Comparison of ENCODE assay signal across 10 cellular contexts in the genomic region with DNA sequence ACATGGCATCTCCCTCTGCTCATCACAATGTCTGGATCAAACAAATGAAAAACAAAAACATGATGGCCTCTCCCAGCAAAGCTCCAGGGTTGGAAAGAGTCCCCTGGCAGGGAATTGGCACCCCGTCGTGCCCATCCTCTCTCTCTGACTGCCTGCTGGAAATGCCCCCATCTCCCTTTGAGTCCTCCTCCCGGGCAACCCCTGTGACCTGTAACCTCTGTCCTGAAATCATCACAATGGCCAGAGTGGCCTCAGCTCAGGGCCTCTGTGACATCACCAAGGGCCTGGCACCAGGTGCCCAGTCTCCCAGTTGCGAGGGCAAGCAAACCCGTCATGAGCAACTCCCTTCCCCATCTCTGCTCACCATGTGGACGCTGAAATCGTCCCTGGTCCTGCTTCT. TPM values are rescaled to one million over a fixed set of nuclear protein-coding genes. Genes with fewer than 3 reads are reported as not detected.
DNase-seq lines count a peak whose midpoint lies in the region; ATAC-seq, FAIRE-seq and TF ChIP-seq lines count a peak whose summit lies in the region.
"Not testable (repeated sequence)": the region's sequence is repeated elsewhere in the genome, so short reads cannot be mapped to it uniquely, and the experiment has no call there.
"Had no signal": no experiment of that assay in that cellular context is flagged by ENCODE, and none has a peak within 500 bp of the region (broad histone marks: within the 10 kb centered on the region; RNA-seq: fewer than 3 reads in every experiment).

Gene FAM209A (plus strand): TSS at position 301 of the 400 bp plus-strand sequence. CDS start 65 bp downstream, at position 366.

- FAIRE-seq in HepG2 (lab: Jason Lieb, UNC), result not testable (repeated sequence)
- FAIRE-seq in urothelium cell line (lab: Jason Lieb, UNC), result peak; percentile 78

- H3K4me3 ChIP-seq in HepG2 (replicated peaks in 1 of 3; ENCODE audit: insufficient read depth in 1 of 3, low read depth in 2 of 3, low read length in 3 of 3); testis: not testable (repeated sequence)

- TF ChIP-seq EP300 in HepG2 (IDR thresholded peaks at IDR 0.05; ENCODE audit: low read depth in 2 of 2, low read length in 2 of 2); HepG2 (CRISPR knock-in tag; IDR thresholded peaks at IDR 0.05; ENCODE audit: borderline replicate concordance): not testable (repeated sequence)

- WGBS in HepG2 (ENCODE audit: low lambda C conversion rate), result 48% methylated on average over 7 of the region's 7 CpGs
- WGBS in testis, 2 donors, result 84 to 92% methylated on average over 5 to 7 of the region's 7 CpGs

- intact Hi-C loops in HepG2 (cut with micrococcal nuclease; ENCODE audit: unreplicated experiment); posterior vena cava (cut with DNase I); testis (cut with DNase I; ENCODE audit: low total_unique reads): not testable (repeated sequence)

- POLR2A ChIA-PET in activated CD4-positive, alpha-beta memory T cell treated with anti-CD3 and anti-CD28 coated beads, Interleukin-2, amount 10 ng/mL, durations not matched to agents 7 days and 5 days (lab: Charles Lee); activated naive CD8-positive, alpha-beta T cell treated with anti-CD3 and anti-CD28 coated beads, Interleukin-2, amount 10 ng/mL, durations not matched to agents 7 days and 5 days (lab: Charles Lee); HepG2 (lab: Yijun Ruan, JAX): not testable (repeated sequence)

- H3K27me3 ChIP-seq in HepG2 (ENCODE audit: control insufficient read depth in 1 of 2, insufficient read depth in 2 of 2, low read length in 2 of 2); testis: not testable (repeated sequence)

- DNase-seq in activated CD4-positive, alpha-beta memory T cell treated with anti-CD3 and anti-CD28 coated beads, Interleukin-2, amount 10 ng/mL, durations not matched to agents 7 days and 5 days; activated naive CD8-positive, alpha-beta T cell treated with anti-CD3 and anti-CD28 coated beads, Interleukin-2, amount 10 ng/mL, durations not matched to agents 7 days and 5 days; HepG2 (ENCODE audit: low spot score); testis; urothelium cell line (ENCODE audit: low spot score): not testable (repeated sequence)
- peak; percentile 37 for DNase-seq in posterior vena cava (ENCODE audit: low spot score)

- not testable (repeated sequence) for ATAC-seq in activated naive CD8-positive, alpha-beta T cell treated with anti-CD3 and anti-CD28 coated beads, Interleukin-2, amount 10 ng/mL, durations not matched to agents 7 days and 5 days (ENCODE audit: low read depth); HepG2

- H3K4me2 ChIP-seq in HepG2 (ENCODE audit: low read depth, low read length), result not testable (repeated sequence)

- CTCF ChIA-PET in activated CD4-positive, alpha-beta memory T cell treated with anti-CD3 and anti-CD28 coated beads, Interleukin-2, amount 10 ng/mL, durations not matched to agents 7 days and 5 days (lab: Charles Lee); HepG2 (lab: Yijun Ruan, JAX; ENCODE audit: low intra/inter-chr PET ratio, low total read pairs): not testable (repeated sequence)

- peaks cover 15% of the 10 kb centered on the region for H3K9me3 Mint-ChIP-seq in T-helper 1 cell treated with Interleukin-12 subunit alpha and Interleukin-12 subunit beta and Interleukin-4 antibody, amounts not matched to agents 30 μg/mL and 1 μg/mL, for 36 hours
- H3K9me3 Mint-ChIP-seq in activated CD4-positive, alpha-beta memory T cell treated with anti-CD3 and anti-CD28 coated beads, Interleukin-2, amount 10 ng/mL, durations not matched to agents 7 days and 5 days, result peaks cover 10% of the 10 kb centered on the region
- H3K9me3 Mint-ChIP-seq in activated naive CD8-positive, alpha-beta T cell treated with anti-CD3 and anti-CD28 coated beads, Interleukin-2, amount 10 ng/mL, durations not matched to agents 7 days and 5 days, result not testable (repeated sequence)

- TF ChIP-seq CTCF in HepG2 (CRISPR knock-in tag; IDR thresholded peaks at IDR 0.05); testis (IDR thresholded peaks at IDR 0.05): not testable (repeated sequence)

- peaks cover 28% of the 10 kb centered on the region for H3K36me3 Mint-ChIP-seq in T-helper 1 cell treated with Interleukin-12 subunit alpha and Interleukin-12 subunit beta and Interleukin-4 antibody, amounts not matched to agents 30 μg/mL and 1 μg/mL, for 36 hours (ENCODE audit: low read depth)
- H3K36me3 Mint-ChIP-seq in activated CD4-positive, alpha-beta memory T cell treated with anti-CD3 and anti-CD28 coated beads, Interleukin-2, amount 10 ng/mL, durations not matched to agents 7 days and 5 days (ENCODE audit: low read depth), result peaks cover 28% of the 10 kb centered on the region
- peaks cover 24% of the 10 kb centered on the region for H3K36me3 Mint-ChIP-seq in activated naive CD8-positive, alpha-beta T cell treated with anti-CD3 and anti-CD28 coated beads, Interleukin-2, amount 10 ng/mL, durations not matched to agents 7 days and 5 days

- H3K9me3 ChIP-seq in HepG2 (ENCODE audit: low read length), result peaks cover 16% of the 10 kb centered on the region; the same call in 1 of the 2 replicates
- H3K9me3 ChIP-seq in testis, result not testable (repeated sequence)

- H3K79me2 ChIP-seq in HepG2 (ENCODE audit: insufficient read depth, low read length), result not testable (repeated sequence)

- peak within 1 kb of the TSS; percentile 11 for H3K27ac Mint-ChIP-seq in T-helper 1 cell treated with Interleukin-12 subunit alpha and Interleukin-12 subunit beta and Interleukin-4 antibody, amounts not matched to agents 30 μg/mL and 1 μg/mL, for 36 hours
- peak within 1 kb of the TSS; percentile 17 for H3K27ac Mint-ChIP-seq in activated CD4-positive, alpha-beta memory T cell treated with anti-CD3 and anti-CD28 coated beads, Interleukin-2, amount 10 ng/mL, durations not matched to agents 7 days and 5 days
- peak within 1 kb of the TSS; percentile 27 for H3K27ac Mint-ChIP-seq in activated naive CD8-positive, alpha-beta T cell treated with anti-CD3 and anti-CD28 coated beads, Interleukin-2, amount 10 ng/mL, durations not matched to agents 7 days and 5 days

- not testable (repeated sequence) for TF ChIP-seq RAD21 in HepG2 (CRISPR knock-in tag; IDR thresholded peaks at IDR 0.05)

- H3K27me3 Mint-ChIP-seq in T-helper 1 cell treated with Interleukin-12 subunit alpha and Interleukin-12 subunit beta and Interleukin-4 antibody, amounts not matched to agents 30 μg/mL and 1 μg/mL, for 36 hours (ENCODE audit: low read depth); activated CD4-positive, alpha-beta memory T cell treated with anti-CD3 and anti-CD28 coated beads, Interleukin-2, amount 10 ng/mL, durations not matched to agents 7 days and 5 days; activated naive CD8-positive, alpha-beta T cell treated with anti-CD3 and anti-CD28 coated beads, Interleukin-2, amount 10 ng/mL, durations not matched to agents 7 days and 5 days: not testable (repeated sequence)

- H3K4me1 Mint-ChIP-seq in T-helper 1 cell treated with Interleukin-12 subunit alpha and Interleukin-12 subunit beta and Interleukin-4 antibody, amounts not matched to agents 30 μg/mL and 1 μg/mL, for 36 hours (ENCODE audit: low read depth); activated naive CD8-positive, alpha-beta T cell treated with anti-CD3 and anti-CD28 coated beads, Interleukin-2, amount 10 ng/mL, durations not matched to agents 7 days and 5 days: not testable (repeated sequence)
- H3K4me1 Mint-ChIP-seq in activated CD4-positive, alpha-beta memory T cell treated with anti-CD3 and anti-CD28 coated beads, Interleukin-2, amount 10 ng/mL, durations not matched to agents 7 days and 5 days, result peaks cover 14% of the 10 kb centered on the region

- not testable (repeated sequence) for H4K20me1 ChIP-seq in HepG2 (ENCODE audit: insufficient read depth, low read length)

- not testable (repeated sequence) for TF ChIP-seq POLR2A in HepG2 (IDR thresholded peaks at IDR 0.05; ENCODE audit: insufficient read depth in 1 of 2, low read depth in 2 of 2, low read length in 2 of 2); testis (IDR thresholded peaks at IDR 0.05)

- not testable (repeated sequence) for H3K9ac ChIP-seq in HepG2 (ENCODE audit: insufficient read depth, low read depth, low read length)

- in situ Hi-C loops in HepG2 (cut with HindIII; ENCODE audit: extremely low pct_ligation_motif_present, low pct_unique_long_range_greater_than_20kb), result not testable (repeated sequence)

- H3K4me3 Mint-ChIP-seq in T-helper 1 cell treated with Interleukin-12 subunit alpha and Interleukin-12 subunit beta and Interleukin-4 antibody, amounts not matched to agents 30 μg/mL and 1 μg/mL, for 36 hours; activated CD4-positive, alpha-beta memory T cell treated with anti-CD3 and anti-CD28 coated beads, Interleukin-2, amount 10 ng/mL, durations not matched to agents 7 days and 5 days; activated naive CD8-positive, alpha-beta T cell treated with anti-CD3 and anti-CD28 coated beads, Interleukin-2, amount 10 ng/mL, durations not matched to agents 7 days and 5 days: not testable (repeated sequence)

- H3K27ac ChIP-seq in HepG2 (ENCODE audit: extremely low read length, insufficient read depth, low read length); testis: not testable (repeated sequence)

- H3K36me3 ChIP-seq in HepG2 (replicated peaks in 1 of 2; ENCODE audit: control insufficient read depth in 1 of 2, insufficient read depth in 2 of 2, low read length in 2 of 2), result peaks cover 2 to 10% of the 10 kb centered on the region in 2 experiments; a peak in 3 of 5 replicates
- not testable (repeated sequence) for H3K36me3 ChIP-seq in testis (ENCODE audit: low read depth, missing control alignments)

- not testable (repeated sequence) for H2AFZ ChIP-seq in HepG2 (ENCODE audit: low read length)

- not testable (repeated sequence) for H3K4me1 ChIP-seq in HepG2 (ENCODE audit: insufficient read depth, low read length); testis

- not testable (repeated sequence) for BruUV-seq in HepG2 (replicated peaks; lab: Mats Ljungman, UMichigan)

RNA-seq across cellular contexts. Expression of gene FAM209A, which starts in this region (rescaled TPM):
- 1 to 10 TPM; 1.4 to 3.0 TPM for total RNA-seq in activated CD4-positive, alpha-beta memory T cell treated with anti-CD3 and anti-CD28 coated beads, Interleukin-2, amount 10 ng/mL, durations not matched to agents 7 days and 5 days
- total RNA-seq in activated naive CD8-positive, alpha-beta T cell treated with anti-CD3 and anti-CD28 coated beads, Interleukin-2, amount 10 ng/mL, durations not matched to agents 7 days and 5 days, result 1 to 10 TPM; 3.3 to 4.1 TPM
- total RNA-seq in HepG2 (2016; rRNA removed; fragmentation: Illumina TruSeq; extraction: Trizol) (0.15 TPM in 1 of 2 replicates, not detected in the other), posterior vena cava (under 1 TPM in 1 of 2 donors, not detected in 1; 0.43 TPM), testis (10 to 100 TPM; 31.3 to 53.7 TPM)
- not detected in 2 replicates for total RNA-seq in HepG2 (2016; cell fraction: cytosol; rRNA removed; fragmentation: Illumina TruSeq; extraction: Trizol; ENCODE audit: low read depth)
- 0.22 TPM in 1 of 2 replicates, not detected in the other for total RNA-seq in HepG2 (2016; cell fraction: insoluble cytoplasmic fraction; rRNA removed; fragmentation: Illumina TruSeq; extraction: Trizol)
- total RNA-seq in HepG2 (2016; cell fraction: membrane; rRNA removed; fragmentation: Illumina TruSeq; extraction: Trizol), result not detected in 2 replicates
- 0.59 and 1.0 TPM in 2 replicates for total RNA-seq in HepG2 (2016; cell fraction: nucleus; rRNA removed; fragmentation: Illumina TruSeq; extraction: Trizol)
- polyA plus RNA-seq in HepG2 (2011; rRNA removed) (0.36 and 0.51 TPM in 2 replicates), testis (ENCODE audit: insufficient read depth, low read depth, low replicate concordance) (111 TPM)
- 0.12 TPM in 1 of 2 replicates, not detected in the other for polyA plus RNA-seq in HepG2 (2011; cell fraction: cytosol; rRNA removed)
- polyA plus RNA-seq in HepG2 (2011; cell fraction: nucleus; rRNA removed), result 1.5 and 2.4 TPM in 2 replicates
- 0.31 and 0.37 TPM in 2 replicates for polyA plus RNA-seq in HepG2 (2012)
- polyA plus RNA-seq in HepG2 (2016; cell fraction: cytosol; fragmentation: Illumina TruSeq; extraction: Trizol; ENCODE audit: low read depth), result not detected in 2 replicates
- polyA plus RNA-seq in HepG2 (2016; cell fraction: insoluble cytoplasmic fraction; fragmentation: Illumina TruSeq; extraction: Trizol; ENCODE audit: low read depth), result not detected in 2 replicates
- polyA plus RNA-seq in HepG2 (2016; cell fraction: membrane; fragmentation: Illumina TruSeq; extraction: Trizol; ENCODE audit: low read depth), result not detected in 2 replicates
- 0.75 and 1.6 TPM in 2 replicates for polyA plus RNA-seq in HepG2 (2016; cell fraction: nucleus; fragmentation: Illumina TruSeq; extraction: Trizol; ENCODE audit: insufficient read depth, low read depth)
- 0.44 and 1.8 TPM in 2 replicates for polyA minus RNA-seq in HepG2 (2011; rRNA and poly(A)+ RNA removed; ENCODE audit: low replicate concordance)
- polyA minus RNA-seq in HepG2 (2011; cell fraction: cytosol; rRNA and poly(A)+ RNA removed), result not detected in 2 replicates
- polyA minus RNA-seq in HepG2 (2011; cell fraction: nucleus; rRNA and poly(A)+ RNA removed), result 2.2 and 2.4 TPM in 2 replicates
- total RNA-seq: Daoy, G401 had no signal
- polyA plus RNA-seq: AG04450 had no signal

Comparison
In these comparisons a context has a peak if more than half of its experiments do, and no peak if none do; other contexts are left out.
1. RNA of gene FAM209A (total RNA-seq): 31.3 to 53.7 TPM in testis; 3.3 to 4.1 TPM in activated naive CD8-positive, alpha-beta T cell treated with anti-CD3 and anti-CD28 coated beads, Interleukin-2, amount 10 ng/mL, durations not matched to agents 7 days and 5 days, 1.4 to 3.0 TPM in activated CD4-positive, alpha-beta memory T cell treated with anti-CD3 and anti-CD28 coated beads, Interleukin-2, amount 10 ng/mL, durations not matched to agents 7 days and 5 days, 0.43 TPM in posterior vena cava and 0.15 to 1.0 TPM in HepG2; every median in the first group is over 4 times any median in the second.
2. RNA of gene FAM209A (polyA plus RNA-seq): 111 TPM in testis (single experiment); 0.12 to 2.4 TPM in HepG2; every median in the first group is over 10 times any median in the second.
3. Peak in DNase-seq in posterior vena cava; RNA of the gene not detected or under 1 TPM.
4. Peak in every context shown above with its lines, with median percentiles within 50 percentile points of each other: H3K27ac Mint-ChIP-seq.